ENCODE assay signal across 16 cellular contexts in genomic region chr11:68939583-68940555, GRCh38. TPM values are rescaled to one million over a fixed set of nuclear protein-coding genes. Genes with fewer than 3 reads are reported as not detected.
"Had no signal": no experiment of that assay in that cellular context is flagged by ENCODE, and none has a peak within 500 bp of the region (broad histone marks: within the 10 kb centered on the region; RNA-seq: fewer than 3 reads in every experiment).

No MANE protein-coding gene starts in this region.

- DNase-seq: activated CD4-positive, alpha-beta T cell treated with anti-CD3 and anti-CD28 coated beads, Interleukin-2, amount 10 ng/mL, durations not matched to agents 7 days and 5 days; activated CD4-positive, CD25-positive, alpha-beta regulatory T cell; activated CD8-positive, alpha-beta memory T cell treated with anti-CD3 and anti-CD28 coated beads for 24 hours; activated naive CD4-positive, alpha-beta T cell treated with anti-CD3 and anti-CD28 coated beads, Interleukin-2, amount 50 U/mL, for 16 hours; adrenal gland; central memory CD4-positive, alpha-beta T cell; glutamatergic neuron; mesenchymal stem cell; retina had no signal

- H3K4me1 ChIP-seq: adrenal gland, neural progenitor cell, parathyroid adenoma had no signal

- H3K4me3 ChIP-seq: adrenal gland, neural progenitor cell had no signal

- H3K9ac ChIP-seq: neural progenitor cell, parathyroid adenoma had no signal

- H3K36me3 ChIP-seq: neural progenitor cell had no signal

- ATAC-seq: left lobe of liver; stimulated activated effector memory CD8-positive, alpha-beta T cell treated with anti-CD3 and anti-CD28 coated beads, Interleukin-12 subunit alpha, Interleukin-12 subunit beta, amount 100 ng/mL, for 72 hours had no signal

- H3K27ac ChIP-seq: adrenal gland, neural progenitor cell, parathyroid adenoma had no signal

- H3K27me3 ChIP-seq: adrenal gland, neural progenitor cell had no signal

- H3K9me3 ChIP-seq: adrenal gland had no signal

RNA-seq across cellular contexts. Expression of gene MRGPRD, which starts 40.9 kb away (rescaled TPM):
- total RNA-seq: activated CD4-positive, alpha-beta T cell treated with anti-CD3 and anti-CD28 coated beads, Interleukin-2, amount 10 ng/mL, durations not matched to agents 7 days and 5 days; adrenal gland; epithelial cell of proximal tubule; left lobe of liver; skeletal muscle tissue; subcutaneous adipose tissue had no signal
